ENCODE assay signal across 10 cellular contexts in genomic region chr5:111800351-111800750, GRCh38.
"Had no signal": no experiment of that assay in that cellular context is flagged by ENCODE, and none has a peak within 500 bp of the region (broad histone marks: within the 10 kb centered on the region; RNA-seq: fewer than 3 reads in every experiment).

No MANE protein-coding gene starts in this region.

- ATAC-seq: HCT116, HepG2 had no signal

- H3K4me1 Mint-ChIP-seq: IgD-negative memory B cell had no signal

- H3K4me3 ChIP-seq: GM23248, HAP-1 had no signal

- H3K27ac Mint-ChIP-seq: HFFc6, IgD-negative memory B cell had no signal

- H2AFZ ChIP-seq: GM23248 had no signal

- H3K4me2 ChIP-seq: KMS-11 had no signal

- H3K9ac ChIP-seq: GM23248, KMS-11 had no signal

- H3K9me3 Mint-ChIP-seq: HFFc6 had no signal

- H3K27ac ChIP-seq: GM23248, HL-60, KMS-11 had no signal

- H3K36me3 ChIP-seq: HAP-1 had no signal

- H3K4me3 Mint-ChIP-seq: HFFc6, IgD-negative memory B cell had no signal

- DNase-seq: GM23248, H7, HFFc6, KBM-7 had no signal
